ENCODE assay signal across 1 cellular context in the genomic region with DNA sequence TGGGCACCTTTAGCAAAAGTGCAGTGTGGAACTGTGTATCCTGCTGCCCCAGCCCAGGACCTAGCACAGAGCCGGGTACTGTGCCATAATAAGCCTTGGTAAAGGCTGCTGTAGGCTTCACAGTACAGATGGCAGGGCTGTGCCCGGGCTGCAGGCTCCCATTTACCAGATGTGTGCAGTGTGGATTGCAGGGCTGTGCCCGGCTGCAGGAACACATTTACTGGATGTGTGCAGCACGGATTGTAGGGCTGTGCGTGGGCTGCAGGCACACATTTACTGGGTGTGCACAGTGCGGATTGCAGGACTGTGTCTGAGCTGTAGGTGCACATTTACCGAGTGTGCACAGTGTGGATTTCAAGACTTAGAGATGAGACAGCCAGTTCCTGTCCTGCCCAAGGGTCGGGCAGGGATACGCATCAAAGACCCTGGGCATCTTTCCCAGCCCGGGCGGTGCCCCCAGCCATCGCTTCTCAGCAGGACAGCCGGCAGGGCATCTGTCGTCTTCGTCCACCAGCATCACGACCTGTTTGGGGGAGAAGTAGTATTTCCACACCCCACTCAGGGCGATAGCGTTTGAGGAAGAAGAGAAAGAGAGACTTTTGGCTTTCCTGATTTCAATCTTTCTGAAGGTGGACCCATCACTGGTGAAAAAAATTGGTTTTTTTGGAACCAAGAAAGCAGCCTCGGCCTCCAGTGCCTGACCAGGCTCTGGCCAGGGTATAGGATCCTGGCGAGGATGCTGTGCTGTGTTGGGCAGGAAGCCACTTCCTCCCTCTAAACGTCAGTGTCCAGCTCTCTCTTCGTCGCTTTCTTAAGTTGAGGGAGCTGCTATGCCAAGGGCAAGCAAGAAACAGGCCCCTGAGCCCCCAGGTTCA.
TF ChIP-seq lines count a peak whose summit lies in the region.

No MANE protein-coding gene starts in this region.

TF ChIP-seq in H1, 55 proteins besides CTCF, POLR2A, EP300 and RAD21 (continued from another document):
- TF ChIP-seq CEBPB (IDR thresholded peaks at IDR 0.05; ENCODE audit: low read depth, low read length) (no peak), CTBP2 (IDR thresholded peaks at IDR 0.05; ENCODE audit: borderline replicate concordance, insufficient read depth, insufficient read length, low read length) (no peak), PHF8 (conservative IDR thresholded peaks at IDR 0.05; ENCODE audit: low read depth, low read length) (no peak), POU5F1 (IDR thresholded peaks at IDR 0.05; ENCODE audit: low read depth, low read length) (no peak), BCL11A (IDR thresholded peaks at IDR 0.05; ENCODE audit: low read depth in 2 of 2, low read length in 2 of 2) (no peak), CBX5 (IDR thresholded peaks at IDR 0.05; ENCODE audit: low read depth, low read length) (no peak), RBBP5 (IDR thresholded peaks at IDR 0.05; ENCODE audit: borderline replicate concordance, low read depth, low read length) (no peak), SP4 (IDR thresholded peaks at IDR 0.05; ENCODE audit: low read length) (no peak)
- TF ChIP-seq, protein P1, sequence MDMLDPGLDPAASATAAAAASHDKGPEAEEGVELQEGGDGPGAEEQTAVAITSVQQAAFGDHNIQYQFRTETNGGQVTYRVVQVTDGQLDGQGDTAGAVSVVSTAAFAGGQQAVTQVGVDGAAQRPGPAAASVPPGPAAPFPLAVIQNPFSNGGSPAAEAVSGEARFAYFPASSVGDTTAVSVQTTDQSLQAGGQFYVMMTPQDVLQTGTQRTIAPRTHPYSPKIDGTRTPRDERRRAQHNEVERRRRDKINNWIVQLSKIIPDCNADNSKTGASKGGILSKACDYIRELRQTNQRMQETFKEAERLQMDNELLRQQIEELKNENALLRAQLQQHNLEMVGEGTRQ (IDR thresholded peaks at IDR 0.05; ENCODE audit: low read length): no peak
